In the genomic region with DNA sequence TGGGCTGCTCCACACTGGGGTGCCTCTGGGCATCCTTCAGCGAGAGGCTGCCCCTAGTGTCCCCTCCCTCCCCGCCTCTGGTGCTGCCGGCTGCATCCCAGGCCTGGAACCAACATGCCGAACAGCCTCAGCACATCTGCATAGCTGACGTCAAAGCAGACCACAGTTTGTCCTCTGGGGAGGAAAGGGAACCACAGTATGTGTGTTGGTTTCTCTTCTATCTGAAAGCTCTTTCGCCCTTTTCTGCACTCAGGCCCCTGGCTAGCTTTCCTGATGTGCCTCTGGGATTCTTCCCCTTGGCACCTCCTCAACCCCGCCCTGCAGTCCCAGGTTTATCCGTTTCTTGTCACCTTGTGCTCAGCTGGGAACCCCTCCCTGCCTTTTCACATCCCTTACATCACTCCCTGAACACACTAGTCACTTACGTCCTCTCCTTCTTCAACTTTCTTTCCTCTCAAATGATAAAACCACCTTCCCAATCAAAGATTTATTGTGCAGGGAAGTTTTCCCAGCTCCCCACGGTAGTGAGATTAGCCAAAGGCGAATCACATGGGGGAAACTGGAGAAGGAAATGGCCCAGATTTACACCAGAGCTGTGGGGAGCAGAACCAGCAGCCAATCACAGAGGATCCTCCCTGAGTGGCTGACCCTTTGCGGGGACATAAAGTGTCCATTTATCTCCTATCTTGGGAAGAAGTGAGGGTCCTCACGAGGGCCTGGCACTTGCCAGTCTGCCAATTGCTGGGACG, we compare ENCODE assay signal across 8 cellular contexts. TPM values are rescaled to one million over a fixed set of nuclear protein-coding genes. Genes with fewer than 3 reads are reported as not detected.
A peak's percentile ranks its signal among the peaks of the same experiment; 100 is the strongest.
DNase-seq lines count a peak whose midpoint lies in the region; ATAC-seq and TF ChIP-seq lines count a peak whose summit lies in the region.

No MANE protein-coding gene starts in this region.

- H3K27me3 Mint-ChIP-seq in activated T-cell treated with anti-CD3 and anti-CD28 coated beads, Interleukin-2, amount 50 U/mL, for 72 hours (ENCODE audit: low read depth): no peaks in the 10 kb centered on the region

- H3K4me1 ChIP-seq in DND-41 (ENCODE audit: insufficient read depth, low read length): 0 out of 2 replicates have a peak, but pooled peaks cover 7% of the 10 kb centered on the region
- H3K4me1 ChIP-seq in SK-N-SH (ENCODE audit: control insufficient read depth in 1 of 2, insufficient read depth in 2 of 2, low read depth in 1 of 2, low read length in 1 of 2): no peaks in the 10 kb centered on the region; a peak in 1 of 4 replicates

- H3K79me2 ChIP-seq in DND-41 (ENCODE audit: insufficient read depth, low read length) (no peaks in the 10 kb centered on the region), SK-N-SH (ENCODE audit: insufficient read depth) (no peaks in the 10 kb centered on the region)

- no peak overlapping the region for H3K27ac ChIP-seq in DND-41 (ENCODE audit: low read length)
- no peak overlapping the region for H3K27ac ChIP-seq in SK-N-SH (ENCODE audit: low read depth in 2 of 2, low read length in 1 of 2)

- H2AFZ ChIP-seq in DND-41 (ENCODE audit: low read depth, low read length) (no peak overlapping the region), SK-N-SH (ENCODE audit: low read depth) (no peak overlapping the region)

- H3K27me3 ChIP-seq in DND-41 (ENCODE audit: insufficient read depth, low read length, poor library complexity): peaks cover 11% of the 10 kb centered on the region
- H3K27me3 ChIP-seq in SK-N-SH (ENCODE audit: insufficient read depth): no peaks in the 10 kb centered on the region; the same call in 1 of the 2 replicates

- CTCF ChIA-PET in SK-N-SH (lab: Yijun Ruan, JAX): interaction anchor here (2.1 kb wide), 1 partner anchor 24 kb away, joined by 4 read pairs; no protein-coding TSS in a partner anchor

- H3K4me3 Mint-ChIP-seq in activated T-cell treated with anti-CD3 and anti-CD28 coated beads, Interleukin-2, amount 50 U/mL, for 72 hours: peak overlapping the region; percentile 36 to 46

- H3K4me1 Mint-ChIP-seq in activated T-cell treated with anti-CD3 and anti-CD28 coated beads, Interleukin-2, amount 50 U/mL, for 72 hours (ENCODE audit: low read depth): peaks cover 15% of the 10 kb centered on the region

- ATAC-seq in DND-41 (ENCODE audit: insufficient read depth, low read depth): peak; percentile 97
- ATAC-seq in GM19463 (IDR thresholded peaks at IDR 0.05; ENCODE audit: unreplicated experiment): peak; percentile 100
- peak; percentile 99 for ATAC-seq in HG03378 (IDR thresholded peaks at IDR 0.05; ENCODE audit: unreplicated experiment)
- peak; percentile 90 to 97 for ATAC-seq in activated T-cell treated with anti-CD3 and anti-CD28 coated beads, Interleukin-2, amount 50 U/mL, for 72 hours (replicated peaks in 1 of 2)

- H3K27ac Mint-ChIP-seq in activated T-cell treated with anti-CD3 and anti-CD28 coated beads, Interleukin-2, amount 50 U/mL, for 72 hours: no peak overlapping the region

- H3K4me3 ChIP-seq in DND-41 (ENCODE audit: low read depth in 1 of 2, low read length in 2 of 2) (no peak overlapping the region), SK-N-SH (ENCODE audit: low read depth in 2 of 2, low read length in 1 of 2) (no peak overlapping the region)

- H3K36me3 Mint-ChIP-seq in activated T-cell treated with anti-CD3 and anti-CD28 coated beads, Interleukin-2, amount 50 U/mL, for 72 hours (ENCODE audit: insufficient read depth in 2 of 2): no peaks in the 10 kb centered on the region

- no peak for TF ChIP-seq CTCF in DND-41 (IDR thresholded peaks at IDR 0.05; ENCODE audit: borderline replicate concordance, extremely low read depth, low read length, poor library complexity, severe bottlenecking)
- TF ChIP-seq CTCF in SK-N-SH (IDR thresholded peaks at IDR 0.05): no peak

- H3K4me2 ChIP-seq in DND-41 (ENCODE audit: insufficient read depth, low read length) (peak overlapping the region; percentile 16; the same call in 1 of the 2 replicates), SK-N-SH (no peak overlapping the region)

- H3K9me3 Mint-ChIP-seq in activated T-cell treated with anti-CD3 and anti-CD28 coated beads, Interleukin-2, amount 50 U/mL, for 72 hours: peaks cover 0 to 2% of the 10 kb centered on the region in 2 donors

- H4K20me1 ChIP-seq in DND-41 (ENCODE audit: insufficient read depth, low read length) (no peaks in the 10 kb centered on the region), SK-N-SH (ENCODE audit: insufficient read depth) (no peaks in the 10 kb centered on the region)

- H3K36me3 ChIP-seq in DND-41 (ENCODE audit: insufficient read depth, low read length): no peaks in the 10 kb centered on the region
- no peaks in the 10 kb centered on the region for H3K36me3 ChIP-seq in SK-N-SH (replicated peaks in 1 of 2; ENCODE audit: control insufficient read depth in 1 of 2, insufficient read depth in 2 of 2, low read length in 1 of 2)

- no peaks in the 10 kb centered on the region for H3F3A ChIP-seq in SK-N-SH (replicated peaks; ENCODE audit: insufficient read depth)

- TF ChIP-seq EP300 in SK-N-SH (IDR thresholded peaks at IDR 0.05; ENCODE audit: borderline replicate concordance in 1 of 2, low read depth in 1 of 2, low read length in 1 of 2): no peak

- H3K9me3 ChIP-seq in DND-41 (ENCODE audit: insufficient read depth, low read length, severe bottlenecking) (no peaks in the 10 kb centered on the region), SK-N-SH (no peaks in the 10 kb centered on the region)

- no peaks in the 10 kb centered on the region for H3K9me2 ChIP-seq in SK-N-SH

- 68% methylated on average over 14 of the region's 14 CpGs for WGBS in SK-N-SH (ENCODE audit: low lambda C conversion rate)

- DNase-seq in DND-41 (peak; percentile 49), medulla oblongata (ENCODE audit: extremely low spot score) (peak; percentile 33), A172 (ENCODE audit: low spot score) (no peak), CD1c-positive myeloid dendritic cell (ENCODE audit: extremely low spot score) (no peak), SK-N-SH (no peak)
- DNase-seq in activated T-cell treated with anti-CD3 and anti-CD28 coated beads, Interleukin-2, amount 50 U/mL, for 72 hours: peak; percentile 31 to 56

- TF ChIP-seq RAD21 in SK-N-SH (IDR thresholded peaks at IDR 0.05; ENCODE audit: low read length): no peak

- no peak overlapping the region for H3K9ac ChIP-seq in DND-41 (ENCODE audit: low read depth, low read length)
- H3K9ac ChIP-seq in SK-N-SH: no peak overlapping the region

- POLR2A ChIA-PET in SK-N-SH (lab: Yijun Ruan, JAX): no interaction called here

TF ChIP-seq in SK-N-SH, 30 proteins besides CTCF, POLR2A, EP300 and RAD21:
- no peak for TF ChIP-seq USF1 (IDR thresholded peaks at IDR 0.05; ENCODE audit: borderline replicate concordance, low read depth)
- TF ChIP-seq SMC3 (IDR thresholded peaks at IDR 0.05; ENCODE audit: low read depth, low read length): no peak
- TF ChIP-seq ELF1 (IDR thresholded peaks at IDR 0.05): no peak
- no peak for TF ChIP-seq RFX5 (IDR thresholded peaks at IDR 0.05; ENCODE audit: low read length)
- no peak for TF ChIP-seq GABPA (IDR thresholded peaks at IDR 0.05; ENCODE audit: low read depth)
- TF ChIP-seq MAX (IDR thresholded peaks at IDR 0.05; ENCODE audit: low read depth): no peak
- TF ChIP-seq, protein P1, sequence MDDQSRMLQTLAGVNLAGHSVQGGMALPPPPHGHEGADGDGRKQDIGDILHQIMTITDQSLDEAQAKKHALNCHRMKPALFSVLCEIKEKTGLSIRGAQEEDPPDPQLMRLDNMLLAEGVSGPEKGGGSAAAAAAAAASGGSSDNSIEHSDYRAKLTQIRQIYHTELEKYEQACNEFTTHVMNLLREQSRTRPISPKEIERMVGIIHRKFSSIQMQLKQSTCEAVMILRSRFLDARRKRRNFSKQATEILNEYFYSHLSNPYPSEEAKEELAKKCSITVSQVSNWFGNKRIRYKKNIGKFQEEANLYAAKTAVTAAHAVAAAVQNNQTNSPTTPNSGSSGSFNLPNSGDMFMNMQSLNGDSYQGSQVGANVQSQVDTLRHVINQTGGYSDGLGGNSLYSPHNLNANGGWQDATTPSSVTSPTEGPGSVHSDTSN (IDR thresholded peaks at IDR 0.05): no peak
- no peak for TF ChIP-seq MXI1 (IDR thresholded peaks at IDR 0.05; ENCODE audit: low read depth, low read length)
- TF ChIP-seq SIN3A (IDR thresholded peaks at IDR 0.05; ENCODE audit: borderline replicate concordance, low read depth, low read length): no peak
- TF ChIP-seq JUND (IDR thresholded peaks at IDR 0.05): no peak

RNA-seq across cellular contexts. Expression of gene B4GALT1, which starts 35.6 kb away (rescaled TPM):
- total RNA-seq in activated T-cell treated with anti-CD3 and anti-CD28 coated beads, Interleukin-2, amount 50 U/mL, for 72 hours: 10 to 100 TPM; 72.2 to 91.9 TPM
- total RNA-seq in A172 (2014; rRNA removed; shearing (Covaris generic)): 15.2 and 19.8 TPM in 2 replicates
- 36.2 and 36.3 TPM in 2 replicates for polyA plus RNA-seq in SK-N-SH (2012; rRNA removed)
- 31.2 and 34.8 TPM in 2 replicates for polyA plus RNA-seq in SK-N-SH (2012; cell fraction: cytosol; rRNA removed)
- polyA plus RNA-seq in SK-N-SH (2012; cell fraction: nucleus; rRNA removed): 16.2 and 21.7 TPM in 2 replicates

RNA-seq across cellular contexts. Expression of gene SPINK4, which starts 37.2 kb away (rescaled TPM):
- not detected for total RNA-seq in activated T-cell treated with anti-CD3 and anti-CD28 coated beads, Interleukin-2, amount 50 U/mL, for 72 hours
- not detected in 2 replicates for total RNA-seq in A172 (2014; rRNA removed; shearing (Covaris generic))
- polyA plus RNA-seq in SK-N-SH (2012; rRNA removed): not detected in 2 replicates
- polyA plus RNA-seq in SK-N-SH (2012; cell fraction: cytosol; rRNA removed): 0.14 and 0.16 TPM in 2 replicates
- not detected in 2 replicates for polyA plus RNA-seq in SK-N-SH (2012; cell fraction: nucleus; rRNA removed)

Comparison
In these comparisons a context has a peak if more than half of its experiments do, and no peak if none do; other contexts are left out.
1. DNase-seq: peak in DND-41 (single experiment), activated T-cell treated with anti-CD3 and anti-CD28 coated beads, Interleukin-2, amount 50 U/mL, for 72 hours (2 of 2) and medulla oblongata (single experiment); none in A172 (single experiment), CD1c-positive myeloid dendritic cell (single experiment) and SK-N-SH (single experiment).
2. Peak in every context shown above with its lines, with median percentiles within 50 percentile points of each other: ATAC-seq.